Comparison of ENCODE assay signal across 14 cellular contexts in the genomic region with DNA sequence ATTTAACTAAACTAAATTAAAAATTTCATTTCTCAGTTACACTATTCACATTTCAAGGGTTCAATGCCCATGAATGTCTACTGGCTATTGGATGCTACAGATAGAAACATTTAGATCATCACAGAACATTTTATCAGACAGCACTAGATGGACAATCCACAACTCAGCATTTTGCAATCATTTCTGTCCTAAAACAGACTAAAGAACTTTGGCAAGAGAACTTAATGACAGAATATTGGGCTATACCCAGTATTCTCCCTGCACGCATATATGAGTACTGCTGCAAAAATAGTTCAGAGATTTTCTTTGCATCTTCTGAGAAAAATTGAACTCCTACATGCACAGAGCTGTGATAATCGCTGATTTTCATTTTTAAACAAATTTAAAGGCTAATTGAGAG. TPM values are rescaled to one million over a fixed set of nuclear protein-coding genes. Genes with fewer than 3 reads are reported as not detected.
A peak's percentile ranks its signal among the peaks of the same experiment; 100 is the strongest.
DNase-seq lines count a peak whose midpoint lies in the region; ATAC-seq and TF ChIP-seq lines count a peak whose summit lies in the region.
"Had no signal": no experiment of that assay in that cellular context is flagged by ENCODE, and none has a peak within 500 bp of the region (broad histone marks: within the 10 kb centered on the region; RNA-seq: fewer than 3 reads in every experiment).

No MANE protein-coding gene starts in this region.

- H3K79me2 ChIP-seq in Karpas-422 (ENCODE audit: low read length) (no peaks in the 10 kb centered on the region), osteoblast (ENCODE audit: insufficient read depth, low read length) (no peaks in the 10 kb centered on the region)

- peak in 6 of 8 donors; percentile 29 to 72 (median 63) for ATAC-seq in heart right ventricle
- no peak for ATAC-seq in HG03280 (IDR thresholded peaks at IDR 0.05; ENCODE audit: unreplicated experiment)
- no peak for ATAC-seq in stimulated activated effector memory CD8-positive, alpha-beta T cell treated with anti-CD3 and anti-CD28 coated beads, Interleukin-12 subunit alpha, Interleukin-12 subunit beta, amount 100 ng/mL, for 72 hours

- H3K9me3 ChIP-seq in Karpas-422 (ENCODE audit: low read length) (no peaks in the 10 kb centered on the region), heart right ventricle (no peaks in the 10 kb centered on the region), osteoblast (ENCODE audit: low read depth, low read length) (no peaks in the 10 kb centered on the region)

- H3K4me1 ChIP-seq in Karpas-422 (ENCODE audit: low read length) (peaks cover 28% of the 10 kb centered on the region), heart right ventricle (peaks cover 0 to 31% (median 15%) of the 10 kb centered on the region in 9 donors), osteoblast (ENCODE audit: insufficient read depth, low read length) (peaks cover 8% of the 10 kb centered on the region)

- H3K4me3 Mint-ChIP-seq in dendritic cell treated with granulocyte-macrophage colony-stimulating factor and Interleukin-4, amounts not matched to agents 40 ng/mL and 50 ng/mL, for 4 days: no peak overlapping the region
- H3K4me3 Mint-ChIP-seq in stimulated activated effector memory CD8-positive, alpha-beta T cell treated with anti-CD3 and anti-CD28 coated beads, Interleukin-12 subunit alpha, Interleukin-12 subunit beta, amount 100 ng/mL, for 72 hours: no peak overlapping the region
- H3K4me3 Mint-ChIP-seq: B cell; CD4-positive, alpha-beta T cell; H9 had no signal

- no peaks in the 10 kb centered on the region for H3K9me3 Mint-ChIP-seq in dendritic cell treated with granulocyte-macrophage colony-stimulating factor and Interleukin-4, amounts not matched to agents 40 ng/mL and 50 ng/mL, for 4 days
- no peaks in the 10 kb centered on the region for H3K9me3 Mint-ChIP-seq in stimulated activated effector memory CD8-positive, alpha-beta T cell treated with anti-CD3 and anti-CD28 coated beads, Interleukin-12 subunit alpha, Interleukin-12 subunit beta, amount 100 ng/mL, for 72 hours
- H3K9me3 Mint-ChIP-seq: CD4-positive, alpha-beta T cell; H9 had no signal

- no peaks in the 10 kb centered on the region for H3K27me3 ChIP-seq in Karpas-422 (ENCODE audit: low read length)
- no peaks in the 10 kb centered on the region for H3K27me3 ChIP-seq in heart right ventricle
- H3K27me3 ChIP-seq in osteoblast (ENCODE audit: insufficient read depth, low read length): no peaks in the 10 kb centered on the region

- H2AFZ ChIP-seq in Karpas-422 (ENCODE audit: low read length): peak overlapping the region; percentile 67; the same call in 1 of the 2 replicates
- H2AFZ ChIP-seq in osteoblast (ENCODE audit: low read length): no peak overlapping the region

- peak overlapping the region; percentile 11 for H3K27ac Mint-ChIP-seq in dendritic cell treated with granulocyte-macrophage colony-stimulating factor and Interleukin-4, amounts not matched to agents 40 ng/mL and 50 ng/mL, for 4 days
- no peak overlapping the region for H3K27ac Mint-ChIP-seq in stimulated activated effector memory CD8-positive, alpha-beta T cell treated with anti-CD3 and anti-CD28 coated beads, Interleukin-12 subunit alpha, Interleukin-12 subunit beta, amount 100 ng/mL, for 72 hours
- H3K27ac Mint-ChIP-seq: B cell; CD4-positive, alpha-beta T cell had no signal

- peak overlapping the region; percentile 16 for H3K27ac ChIP-seq in Karpas-422 (ENCODE audit: low read length)
- H3K27ac ChIP-seq in heart right ventricle: peak overlapping the region in 5 of 10 donors; percentile 5 to 62 (median 26)
- H3K27ac ChIP-seq in osteoblast (ENCODE audit: low read depth, low read length): no peak overlapping the region

- no peaks in the 10 kb centered on the region for H3K27me3 Mint-ChIP-seq in dendritic cell treated with granulocyte-macrophage colony-stimulating factor and Interleukin-4, amounts not matched to agents 40 ng/mL and 50 ng/mL, for 4 days
- H3K27me3 Mint-ChIP-seq: B cell; CD4-positive, alpha-beta T cell had no signal

- intact Hi-C loops in dendritic cell treated with granulocyte-macrophage colony-stimulating factor and Interleukin-4, amounts not matched to agents 40 ng/mL and 50 ng/mL, for 4 days (cut with micrococcal nuclease): no loop called here
- intact Hi-C loops in heart right ventricle (cut with DNase I): no loop called here

- H3K4me2 ChIP-seq in Karpas-422 (ENCODE audit: low read depth, low read length, poor library complexity, severe bottlenecking): peak overlapping the region; percentile 13
- peak overlapping the region; percentile 46 for H3K4me2 ChIP-seq in osteoblast (ENCODE audit: insufficient read depth, low read length)

- no peaks in the 10 kb centered on the region for H3K9me2 ChIP-seq in Karpas-422 (replicated peaks; ENCODE audit: insufficient read depth, low read length)

- H3K9ac ChIP-seq in Karpas-422 (ENCODE audit: low read length): no peak overlapping the region

- H3K36me3 Mint-ChIP-seq in dendritic cell treated with granulocyte-macrophage colony-stimulating factor and Interleukin-4, amounts not matched to agents 40 ng/mL and 50 ng/mL, for 4 days (ENCODE audit: low read depth): no peaks in the 10 kb centered on the region
- H3K36me3 Mint-ChIP-seq in stimulated activated effector memory CD8-positive, alpha-beta T cell treated with anti-CD3 and anti-CD28 coated beads, Interleukin-12 subunit alpha, Interleukin-12 subunit beta, amount 100 ng/mL, for 72 hours: no peaks in the 10 kb centered on the region

- H3K4me1 Mint-ChIP-seq in dendritic cell treated with granulocyte-macrophage colony-stimulating factor and Interleukin-4, amounts not matched to agents 40 ng/mL and 50 ng/mL, for 4 days (ENCODE audit: low read depth): peaks cover 25% of the 10 kb centered on the region
- H3K4me1 Mint-ChIP-seq in stimulated activated effector memory CD8-positive, alpha-beta T cell treated with anti-CD3 and anti-CD28 coated beads, Interleukin-12 subunit alpha, Interleukin-12 subunit beta, amount 100 ng/mL, for 72 hours: peaks cover 6% of the 10 kb centered on the region
- H3K4me1 Mint-ChIP-seq: B cell, H9 had no signal

- H3K36me3 ChIP-seq in Karpas-422 (ENCODE audit: insufficient read depth, low read length) (no peaks in the 10 kb centered on the region), heart right ventricle (no peaks in the 10 kb centered on the region), osteoblast (ENCODE audit: insufficient read depth, low read length) (no peaks in the 10 kb centered on the region)

- 67 to 69% methylated on average over 2 of the region's 2 CpGs for WGBS in heart right ventricle, 2 donors

- DNase-seq in Karpas-422: no peak
- no peak for DNase-seq in heart right ventricle
- DNase-seq in osteoblast (ENCODE audit: insufficient read length, low spot score, missing footprints): no peak
- no peak for DNase-seq in stimulated activated effector memory CD8-positive, alpha-beta T cell treated with anti-CD3 and anti-CD28 coated beads, Interleukin-12 subunit alpha, Interleukin-12 subunit beta, amount 100 ng/mL, for 72 hours (ENCODE audit: low spot score in 2 of 2)
- no peak for DNase-seq in NCI-H1694 (lab: John Stamatoyannopoulos, UW)
- DNase-seq: C1 segment of cervical spinal cord; Calu3; CD4-positive, alpha-beta T cell; DMS79; GOT3; H9 had no signal

- H4K20me1 ChIP-seq in Karpas-422 (ENCODE audit: insufficient read depth, low read depth, low read length): no peaks in the 10 kb centered on the region
- no peaks in the 10 kb centered on the region for H4K20me1 ChIP-seq in osteoblast (ENCODE audit: insufficient read depth, low read length)

- H3K4me3 ChIP-seq in Karpas-422 (ENCODE audit: low read length) (no peak overlapping the region), heart right ventricle (no peak overlapping the region), osteoblast (ENCODE audit: insufficient read depth, low read length) (no peak overlapping the region)

- TF ChIP-seq CTCF in heart right ventricle (IDR thresholded peaks at IDR 0.05): no peak
- TF ChIP-seq CTCF in osteoblast (IDR thresholded peaks at IDR 0.05; ENCODE audit: extremely low read depth, low read depth, low read length): no peak

RNA-seq across cellular contexts. Expression of gene FBXO30, which starts 36.1 kb away (rescaled TPM):
- total RNA-seq in Karpas-422 (2014; rRNA removed; shearing (Covaris generic); ENCODE audit: low replicate concordance): 14.2 and 30.6 TPM in 2 replicates
- 10 to 100 TPM; 10.6 to 18.4 (median 14.2) TPM for total RNA-seq in heart right ventricle
- polyA plus RNA-seq in heart right ventricle: 1 to 10 TPM; 3.6 to 8.2 TPM
- 14.1 and 14.5 TPM in 2 replicates for total RNA-seq in osteoblast

Comparison
In these comparisons a context has a peak if more than half of its experiments do, and no peak if none do; other contexts are left out.
1. ATAC-seq: peak in heart right ventricle (6 of 8); none in HG03280 (single experiment) and stimulated activated effector memory CD8-positive, alpha-beta T cell treated with anti-CD3 and anti-CD28 coated beads, Interleukin-12 subunit alpha, Interleukin-12 subunit beta, amount 100 ng/mL, for 72 hours (single experiment).